ENCODE assay signal across 1 cellular context in the genomic region with DNA sequence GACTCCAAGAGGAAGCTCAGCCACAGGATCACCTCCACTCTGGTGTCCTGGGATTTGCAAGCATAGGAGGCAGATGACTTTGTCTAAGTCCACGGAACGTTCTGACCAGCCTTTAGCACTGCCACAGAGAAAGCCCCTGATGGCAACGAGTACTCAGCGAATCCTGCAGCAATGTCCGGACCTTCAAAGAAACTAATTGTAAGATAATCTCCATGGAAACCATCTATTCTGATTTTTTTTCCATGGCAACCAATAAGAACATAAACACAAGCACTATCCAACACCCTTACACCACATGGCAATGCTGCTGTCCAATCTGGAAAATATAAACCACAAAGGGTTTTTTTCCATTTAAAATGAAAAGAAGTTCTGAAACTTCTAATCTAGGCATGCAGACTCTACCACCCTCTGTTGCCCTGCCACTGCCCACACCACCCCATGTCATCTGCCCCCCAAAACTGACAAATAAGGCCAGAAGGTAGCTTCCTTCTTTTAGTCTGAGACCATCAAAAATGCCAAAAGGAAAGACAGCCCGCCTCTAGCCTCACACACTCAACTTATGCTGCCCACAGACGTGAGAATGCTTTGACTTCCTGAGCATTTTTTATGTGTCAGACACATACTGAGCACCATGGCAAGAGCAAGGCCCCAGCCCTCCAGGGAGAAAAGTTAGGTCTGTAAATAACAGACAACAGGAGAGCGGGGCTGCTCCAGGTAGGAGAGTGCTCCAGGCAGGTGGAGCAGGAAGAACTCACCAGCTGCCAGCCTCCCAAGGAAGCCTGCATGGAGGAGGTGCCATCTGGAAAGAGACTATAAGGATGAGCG.
TF ChIP-seq lines count a peak whose summit lies in the region.

No MANE protein-coding gene starts in this region.

TF ChIP-seq in IMR-90, 13 proteins besides CTCF, POLR2A, EP300 and RAD21:
- no peak for TF ChIP-seq RCOR1 (IDR thresholded peaks at IDR 0.05; ENCODE audit: insufficient replicate concordance, low read length)
- TF ChIP-seq MAFK (IDR thresholded peaks at IDR 0.05; ENCODE audit: low read depth, low read length): no peak
- TF ChIP-seq, protein P1, sequence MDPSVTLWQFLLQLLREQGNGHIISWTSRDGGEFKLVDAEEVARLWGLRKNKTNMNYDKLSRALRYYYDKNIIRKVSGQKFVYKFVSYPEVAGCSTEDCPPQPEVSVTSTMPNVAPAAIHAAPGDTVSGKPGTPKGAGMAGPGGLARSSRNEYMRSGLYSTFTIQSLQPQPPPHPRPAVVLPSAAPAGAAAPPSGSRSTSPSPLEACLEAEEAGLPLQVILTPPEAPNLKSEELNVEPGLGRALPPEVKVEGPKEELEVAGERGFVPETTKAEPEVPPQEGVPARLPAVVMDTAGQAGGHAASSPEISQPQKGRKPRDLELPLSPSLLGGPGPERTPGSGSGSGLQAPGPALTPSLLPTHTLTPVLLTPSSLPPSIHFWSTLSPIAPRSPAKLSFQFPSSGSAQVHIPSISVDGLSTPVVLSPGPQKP (IDR thresholded peaks at IDR 0.05; ENCODE audit: borderline replicate concordance, low read depth, low read length): no peak
- TF ChIP-seq, protein P2, sequence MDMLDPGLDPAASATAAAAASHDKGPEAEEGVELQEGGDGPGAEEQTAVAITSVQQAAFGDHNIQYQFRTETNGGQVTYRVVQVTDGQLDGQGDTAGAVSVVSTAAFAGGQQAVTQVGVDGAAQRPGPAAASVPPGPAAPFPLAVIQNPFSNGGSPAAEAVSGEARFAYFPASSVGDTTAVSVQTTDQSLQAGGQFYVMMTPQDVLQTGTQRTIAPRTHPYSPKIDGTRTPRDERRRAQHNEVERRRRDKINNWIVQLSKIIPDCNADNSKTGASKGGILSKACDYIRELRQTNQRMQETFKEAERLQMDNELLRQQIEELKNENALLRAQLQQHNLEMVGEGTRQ (IDR thresholded peaks at IDR 0.05; ENCODE audit: low read depth, low read length): no peak; the same call in 1 of the 2 replicates
- TF ChIP-seq CEBPB (IDR thresholded peaks at IDR 0.05; ENCODE audit: low read depth, low read length): no peak
- no peak for TF ChIP-seq CHD1 (IDR thresholded peaks at IDR 0.05; ENCODE audit: low read depth, low read length)
- no peak for TF ChIP-seq MAZ (IDR thresholded peaks at IDR 0.05; ENCODE audit: borderline replicate concordance, low read depth, low read length)
- TF ChIP-seq NFE2L2 (IDR thresholded peaks at IDR 0.05; ENCODE audit: low read depth, low read length): no peak
- TF ChIP-seq MXI1 (IDR thresholded peaks at IDR 0.05; ENCODE audit: borderline replicate concordance, low read depth, low read length): no peak
- TF ChIP-seq SMC3 (IDR thresholded peaks at IDR 0.05; ENCODE audit: low read depth, low read length): no peak
- no peak for TF ChIP-seq RFX5 (IDR thresholded peaks at IDR 0.05; ENCODE audit: low read depth, low read length)
- no peak for TF ChIP-seq BHLHE40 (IDR thresholded peaks at IDR 0.05; ENCODE audit: low read depth, low read length)
- TF ChIP-seq FOS (IDR thresholded peaks at IDR 0.05; ENCODE audit: low read depth, low read length): no peak
TF ChIP-seq in IMR-90: peak in this region for 0.
